Comparison of ENCODE assay signal across 19 cellular contexts in genomic region chr19:8607386-8607785, GRCh38. TPM values are rescaled to one million over a fixed set of nuclear protein-coding genes. Genes with fewer than 3 reads are reported as not detected.
DNase-seq lines count a peak whose midpoint lies in the region; ATAC-seq and TF ChIP-seq lines count a peak whose summit lies in the region.
"Had no signal": no experiment of that assay in that cellular context is flagged by ENCODE, and none has a peak within 500 bp of the region (broad histone marks: within the 10 kb centered on the region; RNA-seq: fewer than 3 reads in every experiment).

No MANE protein-coding gene starts in this region.

- peaks cover 7% of the 10 kb centered on the region for H3K4me1 ChIP-seq in fibroblast of lung (ENCODE audit: control insufficient read depth, extremely low read depth, insufficient read depth, low read length)

- no peaks in the 10 kb centered on the region for H3K79me2 ChIP-seq in fibroblast of lung (ENCODE audit: control insufficient read depth, insufficient read depth, low read length)

- H3K4me3 Mint-ChIP-seq in nephron: peak overlapping the region; percentile 47 to 75 (median 74)
- no peak overlapping the region for H3K4me3 Mint-ChIP-seq in activated T-cell treated with anti-CD3 and anti-CD28 coated beads, Interleukin-2, amount 50 U/mL, for 24 hours
- H3K4me3 Mint-ChIP-seq: activated CD4-positive, alpha-beta memory T cell treated with anti-CD3 and anti-CD28 coated beads, Interleukin-2, amount 10 ng/mL, durations not matched to agents 7 days and 5 days had no signal

- no peak overlapping the region for H3K27ac ChIP-seq in fibroblast of lung (ENCODE audit: insufficient read depth, low read length)

- DNase-seq in A172 (ENCODE audit: low spot score): peak; percentile 56
- DNase-seq in M059J (ENCODE audit: low read depth): peak; percentile 59
- peak; percentile 33 to 87 for DNase-seq in fibroblast of lung (ENCODE audit: low read depth in 2 of 2)
- no peak for DNase-seq in CD1c-positive myeloid dendritic cell (ENCODE audit: extremely low spot score)
- DNase-seq in GF-D8 (lab: John Stamatoyannopoulos, UW): no peak
- no peak for DNase-seq in activated T-cell treated with anti-CD3 and anti-CD28 coated beads, Interleukin-2, amount 50 U/mL, for 24 hours
- DNase-seq: ACHN; activated CD4-positive, alpha-beta memory T cell treated with anti-CD3 and anti-CD28 coated beads, Interleukin-2, amount 10 ng/mL, durations not matched to agents 7 days and 5 days; left colon; NCI-H1436 treated with DMSO at 0.1 percent for 48 hours; OCI-M1; stimulated activated CD4-positive, alpha-beta T cell treated with anti-CD3 and anti-CD28 coated beads, Interleukin-4, amount 100 ng/mL, for 24 hours had no signal

- no peaks in the 10 kb centered on the region for H4K20me1 ChIP-seq in fibroblast of lung (ENCODE audit: control insufficient read depth, extremely low read depth, insufficient read depth, low read length)

- no peak for TF ChIP-seq CTCF in fibroblast of lung (conservative IDR thresholded peaks at IDR 0.05 in 1 of 2, IDR thresholded peaks at IDR 0.05 in 1 of 2; ENCODE audit: low read depth in 1 of 2, low read length in 2 of 2)
- TF ChIP-seq CTCF in nephron (IDR thresholded peaks at IDR 0.05; ENCODE audit: unreplicated experiment in 3 of 3): no peak

- H3K27ac Mint-ChIP-seq in nephron: peak overlapping the region; percentile 17 to 68 (median 21)
- no peak overlapping the region for H3K27ac Mint-ChIP-seq in activated T-cell treated with anti-CD3 and anti-CD28 coated beads, Interleukin-2, amount 50 U/mL, for 24 hours
- H3K27ac Mint-ChIP-seq: activated CD4-positive, alpha-beta memory T cell treated with anti-CD3 and anti-CD28 coated beads, Interleukin-2, amount 10 ng/mL, durations not matched to agents 7 days and 5 days had no signal

- H3K4me1 Mint-ChIP-seq in nephron: peaks cover 34% of the 10 kb centered on the region
- H3K4me1 Mint-ChIP-seq in activated T-cell treated with anti-CD3 and anti-CD28 coated beads, Interleukin-2, amount 50 U/mL, for 24 hours (ENCODE audit: low read depth): peaks cover 22% of the 10 kb centered on the region

- H3K9me3 Mint-ChIP-seq in nephron: peaks cover 7% of the 10 kb centered on the region
- H3K9me3 Mint-ChIP-seq in activated T-cell treated with anti-CD3 and anti-CD28 coated beads, Interleukin-2, amount 50 U/mL, for 24 hours: no peaks in the 10 kb centered on the region

- no peak overlapping the region for H3K9ac ChIP-seq in fibroblast of lung (ENCODE audit: insufficient read depth, low read length)

- no peaks in the 10 kb centered on the region for H3K36me3 ChIP-seq in fibroblast of lung (ENCODE audit: control insufficient read depth, insufficient read depth, low read length)

- H3K27me3 Mint-ChIP-seq in nephron (ENCODE audit: low read depth): no peaks in the 10 kb centered on the region
- H3K27me3 Mint-ChIP-seq in activated T-cell treated with anti-CD3 and anti-CD28 coated beads, Interleukin-2, amount 50 U/mL, for 24 hours: peaks cover 2% of the 10 kb centered on the region

- no peak for ATAC-seq in GM19395 (IDR thresholded peaks at IDR 0.05; ENCODE audit: unreplicated experiment)
- ATAC-seq: left colon, sciatic nerve had no signal

- H3K36me3 Mint-ChIP-seq in nephron (ENCODE audit: low read depth): peaks cover 56% of the 10 kb centered on the region
- peaks cover 10% of the 10 kb centered on the region for H3K36me3 Mint-ChIP-seq in activated T-cell treated with anti-CD3 and anti-CD28 coated beads, Interleukin-2, amount 50 U/mL, for 24 hours (ENCODE audit: low read depth)

- H3K4me3 ChIP-seq in fibroblast of lung (replicated peaks in 1 of 4; ENCODE audit: control extremely low read depth in 1 of 4, insufficient read depth in 1 of 4, low read depth in 3 of 4, low read length in 4 of 4): no peak overlapping the region

- H3K9me3 ChIP-seq in fibroblast of lung (ENCODE audit: control insufficient read depth, insufficient read depth, low read depth, low read length): no peaks in the 10 kb centered on the region

- H3K27me3 ChIP-seq in fibroblast of lung (ENCODE audit: control insufficient read depth, insufficient read depth, low read length): no peaks in the 10 kb centered on the region

- no peak overlapping the region for H2AFZ ChIP-seq in fibroblast of lung (ENCODE audit: low read length)

- H3K4me2 ChIP-seq in fibroblast of lung (ENCODE audit: extremely low read depth, insufficient read depth, low read length): no peak overlapping the region

RNA-seq across cellular contexts. Expression of gene ADAMTS10, which starts 3.1 kb away (rescaled TPM):
- total RNA-seq in A172 (2014; rRNA removed; shearing (Covaris generic)): 7.7 and 8.1 TPM in 2 replicates
- 3.4 and 5.4 TPM in 2 replicates for total RNA-seq in M059J (2014; rRNA removed; shearing (Covaris generic))
- 11.2 and 13.1 TPM in 2 replicates for total RNA-seq in fibroblast of lung
- 0.81 and 2.0 TPM in 2 replicates for polyA plus RNA-seq in fibroblast of lung
- polyA plus RNA-seq in fibroblast of lung (2012): 0.97 and 3.3 TPM in 2 replicates
- polyA minus RNA-seq in fibroblast of lung (ENCODE audit: low replicate concordance): 3.6 and 15.7 TPM in 2 replicates
- total RNA-seq: bronchial epithelial cell had no signal

RNA-seq across cellular contexts. Expression of gene NFILZ, which starts 23.0 kb away (rescaled TPM):
- not detected in 2 replicates for total RNA-seq in A172 (2014; rRNA removed; shearing (Covaris generic))
- total RNA-seq in M059J (2014; rRNA removed; shearing (Covaris generic)): not detected in 2 replicates
- total RNA-seq in fibroblast of lung: not detected in 2 replicates
- not detected in 2 replicates for polyA plus RNA-seq in fibroblast of lung
- polyA plus RNA-seq in fibroblast of lung (2012): not detected in 2 replicates
- not detected in 2 replicates for polyA minus RNA-seq in fibroblast of lung (ENCODE audit: low replicate concordance)
- total RNA-seq: activated CD4-positive, alpha-beta memory T cell treated with anti-CD3 and anti-CD28 coated beads, Interleukin-2, amount 10 ng/mL, durations not matched to agents 7 days and 5 days; bronchial epithelial cell; left colon; myocyte; NCI-H460; sciatic nerve; ureter had no signal

RNA-seq across cellular contexts. Expression of gene MYO1F, which starts 30.1 kb away (rescaled TPM):
- 0.02 TPM in 1 of 2 replicates, not detected in the other for total RNA-seq in A172 (2014; rRNA removed; shearing (Covaris generic))
- total RNA-seq in M059J (2014; rRNA removed; shearing (Covaris generic)): 0.15 and 0.25 TPM in 2 replicates
- total RNA-seq in fibroblast of lung: under 0.01 and 0.17 TPM in 2 replicates
- polyA plus RNA-seq in fibroblast of lung: 0.03 and 0.08 TPM in 2 replicates
- 0.67 and 0.83 TPM in 2 replicates for polyA plus RNA-seq in fibroblast of lung (2012)
- 1.5 TPM in 1 of 2 replicates, not detected in the other for polyA minus RNA-seq in fibroblast of lung (ENCODE audit: low replicate concordance)
- total RNA-seq: bronchial epithelial cell, myocyte had no signal

Comparison
In these comparisons a context has a peak if more than half of its experiments do, and no peak if none do; other contexts are left out.
1. DNase-seq: peak in A172 (single experiment), M059J (single experiment) and fibroblast of lung (2 of 2); none in CD1c-positive myeloid dendritic cell (single experiment), GF-D8 (single experiment) and activated T-cell treated with anti-CD3 and anti-CD28 coated beads, Interleukin-2, amount 50 U/mL, for 24 hours (single experiment).